Comparison of ENCODE assay signal across 15 cellular contexts in the genomic region with DNA sequence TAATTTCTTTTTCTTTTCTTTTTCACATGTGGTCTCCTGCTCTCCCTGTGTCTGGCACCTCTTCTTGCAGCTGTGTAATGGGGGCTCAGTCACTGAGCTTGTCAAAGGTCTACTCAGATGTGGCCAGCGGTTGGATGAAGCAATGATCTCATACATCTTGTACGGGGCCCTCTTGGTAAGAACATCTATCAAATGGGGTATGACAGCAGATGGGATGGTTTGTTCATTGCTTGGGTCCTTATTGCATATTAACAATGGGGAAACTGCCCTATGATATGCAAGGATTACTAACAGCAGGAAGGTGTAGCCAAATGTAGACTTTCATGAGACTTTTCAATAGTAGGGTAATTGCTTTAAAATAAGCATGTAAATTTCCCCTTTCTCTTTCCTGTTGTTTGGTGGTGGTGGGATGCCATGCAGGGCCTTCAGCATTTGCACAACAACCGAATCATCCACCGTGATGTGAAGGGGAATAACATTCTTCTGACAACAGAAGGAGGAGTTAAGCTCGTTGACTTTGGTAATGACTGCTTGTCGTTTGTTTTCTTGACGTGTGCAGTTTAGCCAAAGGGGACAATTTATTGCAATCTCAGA.
DNase-seq lines count a peak whose midpoint lies in the region; TF ChIP-seq lines count a peak whose summit lies in the region.
"Had no signal": no experiment of that assay in that cellular context is flagged by ENCODE, and none has a peak within 500 bp of the region (broad histone marks: within the 10 kb centered on the region; RNA-seq: fewer than 3 reads in every experiment).

No MANE protein-coding gene starts in this region.

- no peak for TF ChIP-seq CTCF in HEK293 (tag by site-specific recombination; IDR thresholded peaks at IDR 0.05)

- POLR2A ChIA-PET in HEK293 (lab: Yijun Ruan, JAX) = no interaction called here

- CTCF ChIA-PET in HEK293 (lab: Yijun Ruan, JAX) = interaction anchor here (0.6 kb wide), 1 partner anchor 42 kb away, joined by 4 read pairs; no protein-coding TSS in a partner anchor

- H3K27me3 ChIP-seq in iPS-15b (ENCODE audit: control insufficient read depth, insufficient read depth, low read length) = no peaks in the 10 kb centered on the region
- H3K27me3 ChIP-seq: adrenal gland had no signal

- H3K27ac ChIP-seq in HEK293 (ENCODE audit: extremely low read depth, low read depth, low read length) = no peak overlapping the region
- H3K27ac ChIP-seq: adrenal gland, PC-9 had no signal

- DNase-seq in NCI-H69 (lab: John Stamatoyannopoulos, UW) = peak; percentile 93
- DNase-seq in T-helper 9 cell = no peak
- no peak for DNase-seq in pons (ENCODE audit: low spot score)
- no peak for DNase-seq in amygdala (lab: John Stamatoyannopoulos, UW)
- DNase-seq in EL = no peak
- DNase-seq: activated effector memory CD4-positive, alpha-beta T cell treated with Interleukin-2 at 50 U/mL for 16 hours; adrenal gland; CD8-positive, alpha-beta T cell; DMS79; effector memory CD4-positive, alpha-beta T cell; NCI-H1417 treated with DMSO at 0.1 percent for 48 hours; PC-9 had no signal

- H3K9ac ChIP-seq in iPS-15b (ENCODE audit: low read depth, low read length) = no peak overlapping the region

- H3K4me3 ChIP-seq in GM08714 (ENCODE audit: low read length) (peak overlapping the region; percentile 31; the same call in 1 of the 2 replicates), HEK293 (ENCODE audit: low read depth, low read length) (no peak overlapping the region), iPS-15b (ENCODE audit: low read depth, low read length) (peak overlapping the region; percentile 15)
- H3K4me3 ChIP-seq: adrenal gland, PC-9 had no signal

- H3K36me3 ChIP-seq in HEK293 (ENCODE audit: control insufficient read depth in 2 of 2, insufficient read depth in 1 of 2, low read length in 2 of 2) (no peaks in the 10 kb centered on the region), iPS-15b (ENCODE audit: control insufficient read depth, insufficient read depth, low read length) (no peaks in the 10 kb centered on the region)
- H3K36me3 ChIP-seq: adrenal gland had no signal

- H3K4me1 ChIP-seq in HEK293 (ENCODE audit: control insufficient read depth, insufficient read depth, low read length) = no peaks in the 10 kb centered on the region
- peaks cover 30% of the 10 kb centered on the region for H3K4me1 ChIP-seq in iPS-15b (ENCODE audit: control insufficient read depth, insufficient read depth, low read length)
- H3K4me1 ChIP-seq: adrenal gland had no signal

- H3K9me3 ChIP-seq in HEK293 (ENCODE audit: control insufficient read depth, insufficient read depth, low read depth, low read length) (no peaks in the 10 kb centered on the region), iPS-15b (ENCODE audit: control insufficient read depth, insufficient read depth, low read length) (no peaks in the 10 kb centered on the region)

TF ChIP-seq in HEK293, 187 proteins besides CTCF, POLR2A, EP300 and RAD21:
- TF ChIP-seq SP7 (tag by site-specific recombination; IDR thresholded peaks at IDR 0.05) (peak; percentile 18; the same call in 1 of the 2 replicates), ZFP3 (tag by site-specific recombination; IDR thresholded peaks at IDR 0.05; ENCODE audit: low read depth) (no peak), ZFHX2 (tag by site-specific recombination; conservative IDR thresholded peaks at IDR 0.05) (no peak), ZFP41 (tag by site-specific recombination; IDR thresholded peaks at IDR 0.05; ENCODE audit: borderline replicate concordance) (no peak)
- TF ChIP-seq, protein P1, sequence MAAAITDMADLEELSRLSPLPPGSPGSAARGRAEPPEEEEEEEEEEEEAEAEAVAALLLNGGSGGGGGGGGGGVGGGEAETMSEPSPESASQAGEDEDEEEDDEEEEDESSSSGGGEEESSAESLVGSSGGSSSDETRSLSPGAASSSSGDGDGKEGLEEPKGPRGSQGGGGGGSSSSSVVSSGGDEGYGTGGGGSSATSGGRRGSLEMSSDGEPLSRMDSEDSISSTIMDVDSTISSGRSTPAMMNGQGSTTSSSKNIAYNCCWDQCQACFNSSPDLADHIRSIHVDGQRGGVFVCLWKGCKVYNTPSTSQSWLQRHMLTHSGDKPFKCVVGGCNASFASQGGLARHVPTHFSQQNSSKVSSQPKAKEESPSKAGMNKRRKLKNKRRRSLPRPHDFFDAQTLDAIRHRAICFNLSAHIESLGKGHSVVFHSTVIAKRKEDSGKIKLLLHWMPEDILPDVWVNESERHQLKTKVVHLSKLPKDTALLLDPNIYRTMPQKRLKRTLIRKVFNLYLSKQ (tag by site-specific recombination; IDR thresholded peaks at IDR 0.05; ENCODE audit: borderline replicate concordance) = no peak
